ENCODE assay signal across 8 cellular contexts in genomic region chr12:92134638-92135274, GRCh38. TPM values are rescaled to one million over a fixed set of nuclear protein-coding genes. Genes with fewer than 3 reads are reported as not detected.
DNase-seq lines count a peak whose midpoint lies in the region; ATAC-seq and TF ChIP-seq lines count a peak whose summit lies in the region.

No MANE protein-coding gene starts in this region.

- peak overlapping the region; percentile 99 for H3K4me3 Mint-ChIP-seq in activated naive CD8-positive, alpha-beta T cell treated with anti-CD3 and anti-CD28 coated beads, Interleukin-2, amount 50 U/mL, for 24 hours

- H3K27me3 ChIP-seq in muscle layer of duodenum (ENCODE audit: low read depth, low read length): no peaks in the 10 kb centered on the region

- H3K36me3 Mint-ChIP-seq in activated naive CD8-positive, alpha-beta T cell treated with anti-CD3 and anti-CD28 coated beads, Interleukin-2, amount 50 U/mL, for 24 hours (ENCODE audit: low read depth): peaks cover 47% of the 10 kb centered on the region

- peak overlapping the region; percentile 90 for H3K27ac Mint-ChIP-seq in activated naive CD8-positive, alpha-beta T cell treated with anti-CD3 and anti-CD28 coated beads, Interleukin-2, amount 50 U/mL, for 24 hours

- no peaks in the 10 kb centered on the region for H3K9me3 ChIP-seq in muscle layer of duodenum (ENCODE audit: control insufficient read depth in 1 of 2, low read length in 2 of 2)
- H3K9me3 ChIP-seq in mucosa of descending colon: no peaks in the 10 kb centered on the region

- ATAC-seq in HG02884 (IDR thresholded peaks at IDR 0.05; ENCODE audit: unreplicated experiment) (peak; percentile 28), HG02642 (IDR thresholded peaks at IDR 0.05; ENCODE audit: poor library complexity, unreplicated experiment) (no peak), mucosa of descending colon (no peak)
- ATAC-seq in activated naive CD8-positive, alpha-beta T cell treated with anti-CD3 and anti-CD28 coated beads, Interleukin-2, amount 50 U/mL, for 24 hours: peak; percentile 64

- no peaks in the 10 kb centered on the region for H3K36me3 ChIP-seq in muscle layer of duodenum (ENCODE audit: control insufficient read depth in 1 of 2, insufficient read depth in 2 of 2, low read length in 2 of 2)
- no peaks in the 10 kb centered on the region for H3K36me3 ChIP-seq in mucosa of descending colon (ENCODE audit: low read depth)

- TF ChIP-seq CTCF in AG10803 (conservative IDR thresholded peaks at IDR 0.05; ENCODE audit: low read length): no peak
- no peak for TF ChIP-seq CTCF in mucosa of descending colon (IDR thresholded peaks at IDR 0.05)

- H3K4me1 ChIP-seq in muscle layer of duodenum (ENCODE audit: control insufficient read depth in 1 of 2, insufficient read depth in 2 of 2, low read length in 2 of 2) (peaks cover 40 to 68% of the 10 kb centered on the region in 2 donors), mucosa of descending colon (ENCODE audit: low read depth) (peaks cover 30% of the 10 kb centered on the region)

- peak; percentile 86 for DNase-seq in AG10803 (ENCODE audit: low read depth)
- DNase-seq in activated naive CD8-positive, alpha-beta T cell treated with anti-CD3 and anti-CD28 coated beads, Interleukin-2, amount 50 U/mL, for 24 hours: no peak
- DNase-seq in DMS53 treated with DMSO at 0.1 percent for 48 hours (lab: John Stamatoyannopoulos, UW; ENCODE audit: unreplicated experiment): no peak
- no peak for DNase-seq in mucosa of descending colon
- DNase-seq in kidney glomerular epithelial cell (lab: John Stamatoyannopoulos, UW): no peak

- peaks cover 95% of the 10 kb centered on the region for H3K4me1 Mint-ChIP-seq in activated naive CD8-positive, alpha-beta T cell treated with anti-CD3 and anti-CD28 coated beads, Interleukin-2, amount 50 U/mL, for 24 hours

- H3K9me3 Mint-ChIP-seq in activated naive CD8-positive, alpha-beta T cell treated with anti-CD3 and anti-CD28 coated beads, Interleukin-2, amount 50 U/mL, for 24 hours: no peaks in the 10 kb centered on the region

- intact Hi-C loops in mucosa of descending colon (cut with DNase I, micrococcal nuclease): no loop called here

- H3K27me3 Mint-ChIP-seq in activated naive CD8-positive, alpha-beta T cell treated with anti-CD3 and anti-CD28 coated beads, Interleukin-2, amount 50 U/mL, for 24 hours: no peaks in the 10 kb centered on the region

- H3K4me3 ChIP-seq in AG10803 (ENCODE audit: low read length) (no peak overlapping the region), muscle layer of duodenum (ENCODE audit: low read depth in 1 of 2, low read length in 2 of 2) (peak overlapping the region; percentile 8 to 16), mucosa of descending colon (no peak overlapping the region)

- peak overlapping the region; percentile 57 for H3K27ac ChIP-seq in muscle layer of duodenum (ENCODE audit: low read length)

RNA-seq across cellular contexts. Expression of gene BTG1, which starts 10.9 kb away (rescaled TPM):
- 100 to 1,000 TPM; 124 to 176 (median 147) TPM for total RNA-seq in mucosa of descending colon

Comparison
In these comparisons a context has a peak if more than half of its experiments do, and no peak if none do; other contexts are left out.
1. H3K4me3 ChIP-seq: peak in muscle layer of duodenum (2 of 2); none in AG10803 (single experiment) and mucosa of descending colon (single experiment).
2. ATAC-seq: peak in HG02884 (single experiment) and activated naive CD8-positive, alpha-beta T cell treated with anti-CD3 and anti-CD28 coated beads, Interleukin-2, amount 50 U/mL, for 24 hours (single experiment); none in HG02642 (single experiment) and mucosa of descending colon (single experiment).